ENCODE assay signal across 8 cellular contexts in genomic region chrX:154396358-154396757, GRCh38. TPM values are rescaled to one million over a fixed set of nuclear protein-coding genes. Genes with fewer than 3 reads are reported as not detected.
DNase-seq lines count a peak whose midpoint lies in the region; ATAC-seq, FAIRE-seq and TF ChIP-seq lines count a peak whose summit lies in the region.
"Not testable (repeated sequence)": the region's sequence is repeated elsewhere in the genome, so short reads cannot be mapped to it uniquely, and the experiment has no call there.

No MANE protein-coding gene starts in this region.

- H3K9ac ChIP-seq in GM23248, result peak overlapping the region; percentile 100; the same call in 1 of the 2 replicates
- H3K9ac ChIP-seq in HepG2 (ENCODE audit: insufficient read depth, low read depth, low read length), result not testable (repeated sequence)

- H3K27me3 ChIP-seq in GM23248 (replicated peaks; ENCODE audit: insufficient read depth); HepG2 (ENCODE audit: control insufficient read depth in 1 of 2, insufficient read depth in 2 of 2, low read length in 2 of 2); psoas muscle (ENCODE audit: insufficient read depth in 3 of 3, low read length in 2 of 3); uterus: not testable (repeated sequence)

- not testable (repeated sequence) for H3K4me1 ChIP-seq in GM23248 (ENCODE audit: insufficient read depth); psoas muscle; uterus
- peaks cover 25% of the 10 kb centered on the region for H3K4me1 ChIP-seq in HepG2 (ENCODE audit: insufficient read depth, low read length)

- not testable (repeated sequence) for TF ChIP-seq POLR2A in HepG2 (IDR thresholded peaks at IDR 0.05; ENCODE audit: insufficient read depth in 1 of 2, low read depth in 2 of 2, low read length in 2 of 2); uterus (IDR thresholded peaks at IDR 0.05)

- peaks cover 20 to 30% (median 22%) of the 10 kb centered on the region in 3 donors for H3K4me1 Mint-ChIP-seq in T-cell
- peaks cover 12% of the 10 kb centered on the region for H3K4me1 Mint-ChIP-seq in activated CD8-positive, alpha-beta T cell treated with anti-CD3 and anti-CD28 coated beads, Interleukin-2, amount 10 ng/mL, durations not matched to agents 7 days and 5 days (ENCODE audit: low read depth)
- H3K4me1 Mint-ChIP-seq in activated naive CD8-positive, alpha-beta T cell treated with anti-CD3 and anti-CD28 coated beads, Interleukin-2, amount 50 U/mL, for 24 hours, result peaks cover 22% of the 10 kb centered on the region

- peaks cover 28% of the 10 kb centered on the region for H3K79me2 ChIP-seq in GM23248 (ENCODE audit: insufficient read depth)
- H3K79me2 ChIP-seq in HepG2 (ENCODE audit: insufficient read depth, low read length), result peaks cover 21% of the 10 kb centered on the region

- peak overlapping the region; percentile 84 for H3K4me2 ChIP-seq in GM23248 (ENCODE audit: unreplicated experiment)
- not testable (repeated sequence) for H3K4me2 ChIP-seq in HepG2 (ENCODE audit: low read depth, low read length)

- not testable (repeated sequence) for H3K27me3 Mint-ChIP-seq in T-cell; activated CD8-positive, alpha-beta T cell treated with anti-CD3 and anti-CD28 coated beads, Interleukin-2, amount 10 ng/mL, durations not matched to agents 7 days and 5 days (ENCODE audit: low read depth); activated naive CD8-positive, alpha-beta T cell treated with anti-CD3 and anti-CD28 coated beads, Interleukin-2, amount 50 U/mL, for 24 hours

- WGBS in GM23248 (ENCODE audit: low coverage in 1 of 2, low lambda C conversion rate in 2 of 2, missing lambda C conversion rate in 2 of 2), 2 experiments, result 93 to 94% methylated on average over 15 to 17 of the region's 17 CpGs
- 93% methylated on average over 16 of the region's 17 CpGs for WGBS in HepG2 (ENCODE audit: low lambda C conversion rate)
- 84 to 92% (median 86%) methylated on average over 11 to 17 of the region's 17 CpGs for whole genome bisulfite sequencing in psoas muscle, 3 donors

- DNase-seq in GM23248; T-cell; activated CD8-positive, alpha-beta T cell treated with anti-CD3 and anti-CD28 coated beads, Interleukin-2, amount 10 ng/mL, durations not matched to agents 7 days and 5 days; activated naive CD8-positive, alpha-beta T cell treated with anti-CD3 and anti-CD28 coated beads, Interleukin-2, amount 50 U/mL, for 24 hours; epithelial cell of proximal tubule (ENCODE audit: low read depth); HepG2 (ENCODE audit: low spot score); psoas muscle; uterus: not testable (repeated sequence)

- TF ChIP-seq EP300 in HepG2 (IDR thresholded peaks at IDR 0.05; ENCODE audit: low read depth in 2 of 2, low read length in 2 of 2); HepG2 (CRISPR knock-in tag; IDR thresholded peaks at IDR 0.05; ENCODE audit: borderline replicate concordance): not testable (repeated sequence)

- TF ChIP-seq RAD21 in HepG2 (CRISPR knock-in tag; IDR thresholded peaks at IDR 0.05), result not testable (repeated sequence)

- H3K9me3 ChIP-seq in GM23248 (ENCODE audit: low read depth); HepG2 (ENCODE audit: low read length); psoas muscle; uterus: not testable (repeated sequence)

- peak overlapping the region; percentile 100 for H3K27ac ChIP-seq in GM23248
- not testable (repeated sequence) for H3K27ac ChIP-seq in HepG2 (ENCODE audit: extremely low read length, insufficient read depth, low read length)
- peak overlapping the region; percentile 97 for H3K27ac ChIP-seq in psoas muscle
- peak overlapping the region; percentile 92 to 99 for H3K27ac ChIP-seq in uterus

- not testable (repeated sequence) for FAIRE-seq in HepG2 (lab: Jason Lieb, UNC)

- ATAC-seq in T-cell (replicated peaks in 1 of 4); activated CD8-positive, alpha-beta T cell treated with anti-CD3 and anti-CD28 coated beads, Interleukin-2, amount 10 ng/mL, durations not matched to agents 7 days and 5 days; activated naive CD8-positive, alpha-beta T cell treated with anti-CD3 and anti-CD28 coated beads, Interleukin-2, amount 50 U/mL, for 24 hours; HepG2; psoas muscle: not testable (repeated sequence)

- in situ Hi-C loops in GM23248 (cut with MboI); HepG2 (cut with HindIII; ENCODE audit: extremely low pct_ligation_motif_present, low pct_unique_long_range_greater_than_20kb): not testable (repeated sequence)

- H3K4me3 Mint-ChIP-seq in T-cell, result peak overlapping the region; percentile 97 to 100 (median 99)
- peak overlapping the region; percentile 90 for H3K4me3 Mint-ChIP-seq in activated CD8-positive, alpha-beta T cell treated with anti-CD3 and anti-CD28 coated beads, Interleukin-2, amount 10 ng/mL, durations not matched to agents 7 days and 5 days
- H3K4me3 Mint-ChIP-seq in activated naive CD8-positive, alpha-beta T cell treated with anti-CD3 and anti-CD28 coated beads, Interleukin-2, amount 50 U/mL, for 24 hours, result peak overlapping the region; percentile 89

- POLR2A ChIA-PET in T-cell (lab: Charles Lee); activated CD8-positive, alpha-beta T cell treated with anti-CD3 and anti-CD28 coated beads, Interleukin-2, amount 10 ng/mL, durations not matched to agents 7 days and 5 days (lab: Charles Lee): not testable (repeated sequence)
- POLR2A ChIA-PET in HepG2 (lab: Yijun Ruan, JAX), result interaction anchor here (6.3 kb wide), 1 partner anchor 14 kb away, joined by 75 read pairs; the partner anchor contains the start of genes DNASE1L1 and TAFAZZIN

- intact Hi-C loops in HepG2 (cut with micrococcal nuclease; ENCODE audit: unreplicated experiment); psoas muscle (cut with DNase I); uterus (cut with DNase I; ENCODE audit: low total_unique reads): not testable (repeated sequence)

- H3K36me3 ChIP-seq in GM23248 (ENCODE audit: low read depth), result peaks cover 24% of the 10 kb centered on the region
- peaks cover 6 to 22% of the 10 kb centered on the region in 2 experiments; a peak in 4 of 5 replicates for H3K36me3 ChIP-seq in HepG2 (replicated peaks in 1 of 2; ENCODE audit: control insufficient read depth in 1 of 2, insufficient read depth in 2 of 2, low read length in 2 of 2)
- peaks cover 3 to 23% of the 10 kb centered on the region in 2 donors for H3K36me3 ChIP-seq in psoas muscle (ENCODE audit: insufficient read depth in 1 of 2, low read depth in 1 of 2)
- H3K36me3 ChIP-seq in uterus, result not testable (repeated sequence)

- not testable (repeated sequence) for H4K20me1 ChIP-seq in GM23248 (ENCODE audit: insufficient read depth)
- H4K20me1 ChIP-seq in HepG2 (ENCODE audit: insufficient read depth, low read length), result peaks cover 21% of the 10 kb centered on the region; the same call in 1 of the 2 replicates

- BruUV-seq in HepG2 (replicated peaks; lab: Mats Ljungman, UMichigan), result not testable (repeated sequence)

- H3K27ac Mint-ChIP-seq in T-cell; activated CD8-positive, alpha-beta T cell treated with anti-CD3 and anti-CD28 coated beads, Interleukin-2, amount 10 ng/mL, durations not matched to agents 7 days and 5 days; activated naive CD8-positive, alpha-beta T cell treated with anti-CD3 and anti-CD28 coated beads, Interleukin-2, amount 50 U/mL, for 24 hours: not testable (repeated sequence)

- CTCF ChIA-PET in T-cell (lab: Charles Lee), result interaction anchor here (0.7 kb wide), 2 partner anchors 31 to 84 kb away, joined by 3 to 4 read pairs; no protein-coding TSS in a partner anchor
- CTCF ChIA-PET in activated CD8-positive, alpha-beta T cell treated with anti-CD3 and anti-CD28 coated beads, Interleukin-2, amount 10 ng/mL, durations not matched to agents 7 days and 5 days (lab: Charles Lee); HepG2 (lab: Yijun Ruan, JAX; ENCODE audit: low intra/inter-chr PET ratio, low total read pairs): not testable (repeated sequence)

- H3K9me3 Mint-ChIP-seq in T-cell; activated CD8-positive, alpha-beta T cell treated with anti-CD3 and anti-CD28 coated beads, Interleukin-2, amount 10 ng/mL, durations not matched to agents 7 days and 5 days (ENCODE audit: insufficient read depth); activated naive CD8-positive, alpha-beta T cell treated with anti-CD3 and anti-CD28 coated beads, Interleukin-2, amount 50 U/mL, for 24 hours: not testable (repeated sequence)

- H3F3A ChIP-seq in GM23248 (ENCODE audit: insufficient read depth), result peaks cover 31% of the 10 kb centered on the region

- H3K4me3 ChIP-seq in GM23248; HepG2 (replicated peaks in 1 of 3; ENCODE audit: insufficient read depth in 1 of 3, low read depth in 2 of 3, low read length in 3 of 3); uterus: not testable (repeated sequence)
- H3K4me3 ChIP-seq in epithelial cell of proximal tubule (ENCODE audit: low read depth, low read length) (peak overlapping the region; percentile 23), psoas muscle (peak overlapping the region; percentile 83)

- peaks cover 23% of the 10 kb centered on the region for H3K36me3 Mint-ChIP-seq in T-cell
- peaks cover 35% of the 10 kb centered on the region for H3K36me3 Mint-ChIP-seq in activated CD8-positive, alpha-beta T cell treated with anti-CD3 and anti-CD28 coated beads, Interleukin-2, amount 10 ng/mL, durations not matched to agents 7 days and 5 days (ENCODE audit: low read depth)
- H3K36me3 Mint-ChIP-seq in activated naive CD8-positive, alpha-beta T cell treated with anti-CD3 and anti-CD28 coated beads, Interleukin-2, amount 50 U/mL, for 24 hours (ENCODE audit: low read depth), result peaks cover 33% of the 10 kb centered on the region

- H2AFZ ChIP-seq in GM23248; HepG2 (ENCODE audit: low read length): not testable (repeated sequence)

- not testable (repeated sequence) for H3K9me2 ChIP-seq in GM23248 (ENCODE audit: insufficient read depth)

- not testable (repeated sequence) for TF ChIP-seq CTCF in epithelial cell of proximal tubule (conservative IDR thresholded peaks at IDR 0.05; ENCODE audit: low read depth, low read length); HepG2 (CRISPR knock-in tag; IDR thresholded peaks at IDR 0.05); psoas muscle (IDR thresholded peaks at IDR 0.05); uterus (IDR thresholded peaks at IDR 0.05)

RNA-seq across cellular contexts. Expression of gene RPL10, which starts 1.8 kb away (rescaled TPM):
- 3,014 and 6,561 TPM in 2 replicates for total RNA-seq in GM23248 (2014; rRNA removed; shearing (Covaris generic))
- polyA plus RNA-seq in GM23248 (2016; fragmentation: Nextera tagmentation; extraction: Ambion mirVana), result 1,381 and 1,435 TPM in 2 replicates
- total RNA-seq in T-cell, result 1,000 to 10,000 TPM; 5,175 to 6,006 (median 5,765) TPM
- 1,000 to 10,000 TPM; 2,758 to 2,862 TPM for total RNA-seq in activated CD8-positive, alpha-beta T cell treated with anti-CD3 and anti-CD28 coated beads, Interleukin-2, amount 10 ng/mL, durations not matched to agents 7 days and 5 days
- total RNA-seq in epithelial cell of proximal tubule, result 5,736 and 6,055 TPM in 2 replicates
- 2,381 and 2,883 TPM in 2 replicates for total RNA-seq in HepG2 (2016; rRNA removed; fragmentation: Illumina TruSeq; extraction: Trizol)
- 2,845 and 3,163 TPM in 2 replicates for total RNA-seq in HepG2 (2016; cell fraction: cytosol; rRNA removed; fragmentation: Illumina TruSeq; extraction: Trizol; ENCODE audit: low read depth)
- 2,364 and 2,968 TPM in 2 replicates for total RNA-seq in HepG2 (2016; cell fraction: insoluble cytoplasmic fraction; rRNA removed; fragmentation: Illumina TruSeq; extraction: Trizol)
- total RNA-seq in HepG2 (2016; cell fraction: membrane; rRNA removed; fragmentation: Illumina TruSeq; extraction: Trizol), result 6,021 and 6,074 TPM in 2 replicates
- total RNA-seq in HepG2 (2016; cell fraction: nucleus; rRNA removed; fragmentation: Illumina TruSeq; extraction: Trizol), result 936 and 1,040 TPM in 2 replicates
- 4,713 and 5,167 TPM in 2 replicates for polyA plus RNA-seq in HepG2 (2011; rRNA removed)
- polyA plus RNA-seq in HepG2 (2011; cell fraction: cytosol; rRNA removed), result 7,297 and 8,438 TPM in 2 replicates
- polyA plus RNA-seq in HepG2 (2011; cell fraction: nucleus; rRNA removed), result 1,715 and 1,756 TPM in 2 replicates
- polyA plus RNA-seq in HepG2 (2012), result 3,170 and 4,590 TPM in 2 replicates
- 5,111 and 5,676 TPM in 2 replicates for polyA plus RNA-seq in HepG2 (2016; cell fraction: cytosol; fragmentation: Illumina TruSeq; extraction: Trizol; ENCODE audit: low read depth)
- 3,496 and 3,549 TPM in 2 replicates for polyA plus RNA-seq in HepG2 (2016; cell fraction: insoluble cytoplasmic fraction; fragmentation: Illumina TruSeq; extraction: Trizol; ENCODE audit: low read depth)
- polyA plus RNA-seq in HepG2 (2016; cell fraction: membrane; fragmentation: Illumina TruSeq; extraction: Trizol; ENCODE audit: low read depth), result 7,184 and 7,370 TPM in 2 replicates
- polyA plus RNA-seq in HepG2 (2016; cell fraction: nucleus; fragmentation: Illumina TruSeq; extraction: Trizol; ENCODE audit: insufficient read depth, low read depth), result 1,977 and 1,989 TPM in 2 replicates
- polyA minus RNA-seq in HepG2 (2011; rRNA and poly(A)+ RNA removed; ENCODE audit: low replicate concordance), result 1,812 and 2,162 TPM in 2 replicates
- polyA minus RNA-seq in HepG2 (2011; cell fraction: cytosol; rRNA and poly(A)+ RNA removed), result 929 and 970 TPM in 2 replicates
- polyA minus RNA-seq in HepG2 (2011; cell fraction: nucleus; rRNA and poly(A)+ RNA removed), result 272 and 332 TPM in 2 replicates
- total RNA-seq in psoas muscle, result 1,000 to 10,000 TPM; 1,403 to 2,633 (median 2,325) TPM
- 1,000 to 10,000 TPM; 4,938 to 5,433 (median 5,248) TPM for polyA plus RNA-seq in psoas muscle
- 1,000 to 10,000 TPM; 2,407 to 9,172 (median 4,014) TPM for total RNA-seq in uterus

RNA-seq across cellular contexts. Expression of gene DNASE1L1, which starts 12.7 kb away (rescaled TPM):
- 60.7 TPM in 2 replicates for total RNA-seq in GM23248 (2014; rRNA removed; shearing (Covaris generic))
- polyA plus RNA-seq in GM23248 (2016; fragmentation: Nextera tagmentation; extraction: Ambion mirVana), result 16.6 and 17.0 TPM in 2 replicates
- total RNA-seq in T-cell, result 10 to 100 TPM; 22.6 to 31.3 (median 25.5) TPM
- total RNA-seq in activated CD8-positive, alpha-beta T cell treated with anti-CD3 and anti-CD28 coated beads, Interleukin-2, amount 10 ng/mL, durations not matched to agents 7 days and 5 days, result 10 to 100 TPM; 22.5 to 26.5 TPM
- 20.7 and 27.7 TPM in 2 replicates for total RNA-seq in epithelial cell of proximal tubule
- 4.6 and 4.7 TPM in 2 replicates for total RNA-seq in HepG2 (2016; rRNA removed; fragmentation: Illumina TruSeq; extraction: Trizol)
- total RNA-seq in HepG2 (2016; cell fraction: cytosol; rRNA removed; fragmentation: Illumina TruSeq; extraction: Trizol; ENCODE audit: low read depth), result 3.2 and 3.4 TPM in 2 replicates
- 3.9 and 5.0 TPM in 2 replicates for total RNA-seq in HepG2 (2016; cell fraction: insoluble cytoplasmic fraction; rRNA removed; fragmentation: Illumina TruSeq; extraction: Trizol)
- 8.0 and 8.2 TPM in 2 replicates for total RNA-seq in HepG2 (2016; cell fraction: membrane; rRNA removed; fragmentation: Illumina TruSeq; extraction: Trizol)
- 5.1 and 5.8 TPM in 2 replicates for total RNA-seq in HepG2 (2016; cell fraction: nucleus; rRNA removed; fragmentation: Illumina TruSeq; extraction: Trizol)
- polyA plus RNA-seq in HepG2 (2011; rRNA removed), result 12.3 and 16.5 TPM in 2 replicates
- polyA plus RNA-seq in HepG2 (2011; cell fraction: cytosol; rRNA removed), result 13.3 and 15.2 TPM in 2 replicates
- 17.5 and 18.0 TPM in 2 replicates for polyA plus RNA-seq in HepG2 (2011; cell fraction: nucleus; rRNA removed)
- 8.0 and 11.7 TPM in 2 replicates for polyA plus RNA-seq in HepG2 (2012)
- polyA plus RNA-seq in HepG2 (2016; cell fraction: cytosol; fragmentation: Illumina TruSeq; extraction: Trizol; ENCODE audit: low read depth), result 4.0 and 4.8 TPM in 2 replicates
- 4.8 and 4.9 TPM in 2 replicates for polyA plus RNA-seq in HepG2 (2016; cell fraction: insoluble cytoplasmic fraction; fragmentation: Illumina TruSeq; extraction: Trizol; ENCODE audit: low read depth)
- 9.1 and 9.5 TPM in 2 replicates for polyA plus RNA-seq in HepG2 (2016; cell fraction: membrane; fragmentation: Illumina TruSeq; extraction: Trizol; ENCODE audit: low read depth)
- 5.5 and 8.8 TPM in 2 replicates for polyA plus RNA-seq in HepG2 (2016; cell fraction: nucleus; fragmentation: Illumina TruSeq; extraction: Trizol; ENCODE audit: insufficient read depth, low read depth)
- polyA minus RNA-seq in HepG2 (2011; rRNA and poly(A)+ RNA removed; ENCODE audit: low replicate concordance), result 24.1 and 42.4 TPM in 2 replicates
- 5.9 and 6.7 TPM in 2 replicates for polyA minus RNA-seq in HepG2 (2011; cell fraction: cytosol; rRNA and poly(A)+ RNA removed)
- polyA minus RNA-seq in HepG2 (2011; cell fraction: nucleus; rRNA and poly(A)+ RNA removed), result 4.2 and 5.0 TPM in 2 replicates
- total RNA-seq in psoas muscle, result 100 to 1,000 TPM in 2 of 4 donors, 10 to 100 TPM in 2; 72.6 to 149 (median 111) TPM
- 10 to 100 TPM; 42.2 to 75.1 (median 71.1) TPM for polyA plus RNA-seq in psoas muscle
- total RNA-seq in uterus, result 10 to 100 TPM; 10.2 to 31.8 (median 21.2) TPM

RNA-seq across cellular contexts. Expression of gene TAFAZZIN, which starts 15.0 kb away (rescaled TPM):
- total RNA-seq in GM23248 (2014; rRNA removed; shearing (Covaris generic)), result 17.6 and 38.8 TPM in 2 replicates
- polyA plus RNA-seq in GM23248 (2016; fragmentation: Nextera tagmentation; extraction: Ambion mirVana) (18.2 and 20.5 TPM in 2 replicates), HepG2 (2011; rRNA removed) (27.9 and 30.9 TPM in 2 replicates), psoas muscle (10 to 100 TPM; 19.2 to 21.8 (median 20.7) TPM)
- total RNA-seq in T-cell (100 to 1,000 TPM in 3 of 5 donors, 10 to 100 TPM in 2; 89.8 to 144 (median 129) TPM), epithelial cell of proximal tubule (33.6 and 55.8 TPM in 2 replicates), HepG2 (2016; rRNA removed; fragmentation: Illumina TruSeq; extraction: Trizol) (6.3 and 16.8 TPM in 2 replicates), psoas muscle (10 to 100 TPM; 17.7 to 25.5 (median 23.6) TPM), uterus (10 to 100 TPM; 15.3 to 62.3 (median 20.5) TPM)
- 10 to 100 TPM; 76.5 to 77.4 TPM for total RNA-seq in activated CD8-positive, alpha-beta T cell treated with anti-CD3 and anti-CD28 coated beads, Interleukin-2, amount 10 ng/mL, durations not matched to agents 7 days and 5 days
- total RNA-seq in HepG2 (2016; cell fraction: cytosol; rRNA removed; fragmentation: Illumina TruSeq; extraction: Trizol; ENCODE audit: low read depth), result 5.9 and 8.5 TPM in 2 replicates
- total RNA-seq in HepG2 (2016; cell fraction: insoluble cytoplasmic fraction; rRNA removed; fragmentation: Illumina TruSeq; extraction: Trizol), result 4.8 and 17.3 TPM in 2 replicates
- total RNA-seq in HepG2 (2016; cell fraction: membrane; rRNA removed; fragmentation: Illumina TruSeq; extraction: Trizol), result 5.5 and 6.3 TPM in 2 replicates
- total RNA-seq in HepG2 (2016; cell fraction: nucleus; rRNA removed; fragmentation: Illumina TruSeq; extraction: Trizol), result 17.9 and 26.2 TPM in 2 replicates
- 8.7 and 11.6 TPM in 2 replicates for polyA plus RNA-seq in HepG2 (2011; cell fraction: cytosol; rRNA removed)
- 281 and 287 TPM in 2 replicates for polyA plus RNA-seq in HepG2 (2011; cell fraction: nucleus; rRNA removed)
- polyA plus RNA-seq in HepG2 (2012), result 16.8 and 21.1 TPM in 2 replicates
- polyA plus RNA-seq in HepG2 (2016; cell fraction: cytosol; fragmentation: Illumina TruSeq; extraction: Trizol; ENCODE audit: low read depth), result 2.5 and 2.9 TPM in 2 replicates
- polyA plus RNA-seq in HepG2 (2016; cell fraction: insoluble cytoplasmic fraction; fragmentation: Illumina TruSeq; extraction: Trizol; ENCODE audit: low read depth), result 5.3 and 7.9 TPM in 2 replicates
- 4.2 and 4.6 TPM in 2 replicates for polyA plus RNA-seq in HepG2 (2016; cell fraction: membrane; fragmentation: Illumina TruSeq; extraction: Trizol; ENCODE audit: low read depth)
- polyA plus RNA-seq in HepG2 (2016; cell fraction: nucleus; fragmentation: Illumina TruSeq; extraction: Trizol; ENCODE audit: insufficient read depth, low read depth), result 70.8 TPM in 2 replicates
- polyA minus RNA-seq in HepG2 (2011; rRNA and poly(A)+ RNA removed; ENCODE audit: low replicate concordance), result 16.6 and 35.2 TPM in 2 replicates
- 7.0 and 7.2 TPM in 2 replicates for polyA minus RNA-seq in HepG2 (2011; cell fraction: cytosol; rRNA and poly(A)+ RNA removed)
- polyA minus RNA-seq in HepG2 (2011; cell fraction: nucleus; rRNA and poly(A)+ RNA removed), result 23.2 and 28.2 TPM in 2 replicates

RNA-seq across cellular contexts. Expression of gene EMD, which starts 17.3 kb away (rescaled TPM):
- total RNA-seq in GM23248 (2014; rRNA removed; shearing (Covaris generic)), result 39.7 TPM in 2 replicates
- polyA plus RNA-seq in GM23248 (2016; fragmentation: Nextera tagmentation; extraction: Ambion mirVana) (86.6 and 96.0 TPM in 2 replicates), HepG2 (2011; rRNA removed) (14.9 and 19.1 TPM in 2 replicates), psoas muscle (100 to 1,000 TPM in 1 of 3 donors, 10 to 100 TPM in 2; 91.6 to 101 (median 94.9) TPM)
- total RNA-seq in T-cell (100 to 1,000 TPM in 2 of 5 donors, 10 to 100 TPM in 3; 73.4 to 136 (median 80.4) TPM), epithelial cell of proximal tubule (50.7 and 63.0 TPM in 2 replicates), HepG2 (2016; rRNA removed; fragmentation: Illumina TruSeq; extraction: Trizol) (10.4 and 14.5 TPM in 2 replicates), psoas muscle (10 to 100 TPM; 61.1 to 78.2 (median 66.5) TPM), uterus (100 to 1,000 TPM in 1 of 4 donors, 10 to 100 TPM in 3; 13.6 to 118 (median 44.4) TPM)
- 10 to 100 TPM; 65.9 to 66.0 TPM for total RNA-seq in activated CD8-positive, alpha-beta T cell treated with anti-CD3 and anti-CD28 coated beads, Interleukin-2, amount 10 ng/mL, durations not matched to agents 7 days and 5 days
- total RNA-seq in HepG2 (2016; cell fraction: cytosol; rRNA removed; fragmentation: Illumina TruSeq; extraction: Trizol; ENCODE audit: low read depth), result 23.2 and 32.8 TPM in 2 replicates
- total RNA-seq in HepG2 (2016; cell fraction: insoluble cytoplasmic fraction; rRNA removed; fragmentation: Illumina TruSeq; extraction: Trizol), result 8.8 and 14.4 TPM in 2 replicates
- 27.8 and 36.0 TPM in 2 replicates for total RNA-seq in HepG2 (2016; cell fraction: membrane; rRNA removed; fragmentation: Illumina TruSeq; extraction: Trizol)
- total RNA-seq in HepG2 (2016; cell fraction: nucleus; rRNA removed; fragmentation: Illumina TruSeq; extraction: Trizol), result 9.2 and 9.7 TPM in 2 replicates
- 16.0 and 18.2 TPM in 2 replicates for polyA plus RNA-seq in HepG2 (2011; cell fraction: cytosol; rRNA removed)
- 49.8 and 50.2 TPM in 2 replicates for polyA plus RNA-seq in HepG2 (2011; cell fraction: nucleus; rRNA removed)
- polyA plus RNA-seq in HepG2 (2012), result 17.5 and 18.8 TPM in 2 replicates
- polyA plus RNA-seq in HepG2 (2016; cell fraction: cytosol; fragmentation: Illumina TruSeq; extraction: Trizol; ENCODE audit: low read depth), result 74.7 and 108 TPM in 2 replicates
- 25.4 and 35.1 TPM in 2 replicates for polyA plus RNA-seq in HepG2 (2016; cell fraction: insoluble cytoplasmic fraction; fragmentation: Illumina TruSeq; extraction: Trizol; ENCODE audit: low read depth)
- polyA plus RNA-seq in HepG2 (2016; cell fraction: membrane; fragmentation: Illumina TruSeq; extraction: Trizol; ENCODE audit: low read depth), result 69.7 and 96.5 TPM in 2 replicates
- polyA plus RNA-seq in HepG2 (2016; cell fraction: nucleus; fragmentation: Illumina TruSeq; extraction: Trizol; ENCODE audit: insufficient read depth, low read depth), result 38.7 and 39.0 TPM in 2 replicates
- 13.3 and 53.4 TPM in 2 replicates for polyA minus RNA-seq in HepG2 (2011; rRNA and poly(A)+ RNA removed; ENCODE audit: low replicate concordance)
- polyA minus RNA-seq in HepG2 (2011; cell fraction: cytosol; rRNA and poly(A)+ RNA removed), result 9.3 and 9.9 TPM in 2 replicates
- polyA minus RNA-seq in HepG2 (2011; cell fraction: nucleus; rRNA and poly(A)+ RNA removed), result 6.2 and 7.2 TPM in 2 replicates

RNA-seq across cellular contexts. Expression of gene FLNA, which starts 21.9 kb away (rescaled TPM):
- total RNA-seq in GM23248 (2014; rRNA removed; shearing (Covaris generic)), result 2,857 and 2,903 TPM in 2 replicates
- polyA plus RNA-seq in GM23248 (2016; fragmentation: Nextera tagmentation; extraction: Ambion mirVana), result 1,377 and 1,379 TPM in 2 replicates
- 1,000 to 10,000 TPM in 4 of 5 donors, 100 to 1,000 TPM in 1; 893 to 1,483 (median 1,268) TPM for total RNA-seq in T-cell
- 1,000 to 10,000 TPM; 1,371 to 1,454 TPM for total RNA-seq in activated CD8-positive, alpha-beta T cell treated with anti-CD3 and anti-CD28 coated beads, Interleukin-2, amount 10 ng/mL, durations not matched to agents 7 days and 5 days
- 953 and 1,430 TPM in 2 replicates for total RNA-seq in epithelial cell of proximal tubule
- total RNA-seq in HepG2 (2016; rRNA removed; fragmentation: Illumina TruSeq; extraction: Trizol), result 119 and 174 TPM in 2 replicates
- 13.2 and 13.4 TPM in 2 replicates for total RNA-seq in HepG2 (2016; cell fraction: cytosol; rRNA removed; fragmentation: Illumina TruSeq; extraction: Trizol; ENCODE audit: low read depth)
- total RNA-seq in HepG2 (2016; cell fraction: insoluble cytoplasmic fraction; rRNA removed; fragmentation: Illumina TruSeq; extraction: Trizol), result 90.0 and 191 TPM in 2 replicates
- 36.3 and 36.5 TPM in 2 replicates for total RNA-seq in HepG2 (2016; cell fraction: membrane; rRNA removed; fragmentation: Illumina TruSeq; extraction: Trizol)
- 184 and 199 TPM in 2 replicates for total RNA-seq in HepG2 (2016; cell fraction: nucleus; rRNA removed; fragmentation: Illumina TruSeq; extraction: Trizol)
- polyA plus RNA-seq in HepG2 (2011; rRNA removed), result 83.4 and 117 TPM in 2 replicates
- polyA plus RNA-seq in HepG2 (2011; cell fraction: cytosol; rRNA removed), result 51.4 and 75.1 TPM in 2 replicates
- polyA plus RNA-seq in HepG2 (2011; cell fraction: nucleus; rRNA removed), result 546 and 648 TPM in 2 replicates
- polyA plus RNA-seq in HepG2 (2012), result 102 and 157 TPM in 2 replicates
- 12.4 and 15.1 TPM in 2 replicates for polyA plus RNA-seq in HepG2 (2016; cell fraction: cytosol; fragmentation: Illumina TruSeq; extraction: Trizol; ENCODE audit: low read depth)
- polyA plus RNA-seq in HepG2 (2016; cell fraction: insoluble cytoplasmic fraction; fragmentation: Illumina TruSeq; extraction: Trizol; ENCODE audit: low read depth), result 93.9 and 131 TPM in 2 replicates
- 22.9 and 27.1 TPM in 2 replicates for polyA plus RNA-seq in HepG2 (2016; cell fraction: membrane; fragmentation: Illumina TruSeq; extraction: Trizol; ENCODE audit: low read depth)
- polyA plus RNA-seq in HepG2 (2016; cell fraction: nucleus; fragmentation: Illumina TruSeq; extraction: Trizol; ENCODE audit: insufficient read depth, low read depth), result 309 and 326 TPM in 2 replicates
- polyA minus RNA-seq in HepG2 (2011; rRNA and poly(A)+ RNA removed; ENCODE audit: low replicate concordance), result 637 and 802 TPM in 2 replicates
- 304 and 314 TPM in 2 replicates for polyA minus RNA-seq in HepG2 (2011; cell fraction: cytosol; rRNA and poly(A)+ RNA removed)
- polyA minus RNA-seq in HepG2 (2011; cell fraction: nucleus; rRNA and poly(A)+ RNA removed), result 230 and 260 TPM in 2 replicates
- 10 to 100 TPM; 66.9 to 92.5 (median 76.4) TPM for total RNA-seq in psoas muscle
- 100 to 1,000 TPM in 1 of 3 donors, 10 to 100 TPM in 2; 45.7 to 106 (median 56.0) TPM for polyA plus RNA-seq in psoas muscle
- total RNA-seq in uterus, result 1,000 to 10,000 TPM; 1,067 to 4,271 (median 2,911) TPM
